Comparison of ENCODE assay signal across 8 cellular contexts in genomic region chr11:64850979-64851567, GRCh38. TPM values are rescaled to one million over a fixed set of nuclear protein-coding genes. Genes with fewer than 3 reads are reported as not detected.
A peak's percentile ranks its signal among the peaks of the same experiment; 100 is the strongest.
DNase-seq lines count a peak whose midpoint lies in the region; ATAC-seq, FAIRE-seq and TF ChIP-seq lines count a peak whose summit lies in the region.

No MANE protein-coding gene starts in this region.

- peak; percentile 38; the same call in 1 of the 2 replicates for TF ChIP-seq RAD21 in GM12878 (IDR thresholded peaks at IDR 0.05; ENCODE audit: insufficient read depth, low read depth, low read length)

- H4K20me1 ChIP-seq in Karpas-422 (ENCODE audit: insufficient read depth, low read depth, low read length) (no peaks in the 10 kb centered on the region), GM12878 (ENCODE audit: control insufficient read depth, insufficient read depth) (no peaks in the 10 kb centered on the region)

- H3K27ac ChIP-seq in Karpas-422 (ENCODE audit: low read length) (peak overlapping the region; percentile 95), GM12878 (ENCODE audit: control insufficient read depth, insufficient read depth) (peak overlapping the region; percentile 97), skin epidermis (peak overlapping the region in 17 of 21 experiments; percentile 5 to 85 (median 60))

- peak; percentile 32 to 42 (median 37); a peak in 4 of 6 replicates for TF ChIP-seq CTCF in GM12878 (IDR thresholded peaks at IDR 0.05 in 2 of 3, conservative IDR thresholded peaks at IDR 0.05 in 1 of 3; ENCODE audit: control insufficient read depth in 2 of 3, extremely low read depth in 1 of 3, insufficient read depth in 1 of 3, low read depth in 3 of 3, low read length in 3 of 3)

- H3K9me3 ChIP-seq in Karpas-422 (ENCODE audit: low read length) (no peaks in the 10 kb centered on the region), GM12878 (replicated peaks; ENCODE audit: control insufficient read depth, insufficient read depth, low read length) (no peaks in the 10 kb centered on the region)

- H3K79me2 ChIP-seq in Karpas-422 (ENCODE audit: low read length) (no peaks in the 10 kb centered on the region), GM12878 (ENCODE audit: control insufficient read depth, insufficient read depth, low read length) (peaks cover 19% of the 10 kb centered on the region)

- BruUV-seq in GM12878 (replicated peaks; lab: Mats Ljungman, UMichigan) = no TSS peak

- RAD21 ChIA-PET in GM12878 (lab: Charles Lee; ENCODE audit: unreplicated experiment) = interaction anchor here (0.6 to 12.9 kb wide), 8 partner anchors 13 to 157 kb away, joined by 3 to 316 read pairs (median 4); partner anchors contain the start of gene EHD1

- WGBS in GM12878 (ENCODE audit: insufficient coverage, insufficient replicate concordance, low lambda C conversion rate, missing lambda C conversion rate) = 4% methylated on average over 13 of the region's 13 CpGs

- POLR2A ChIA-PET in GM12878 (lab: Charles Lee) = interaction anchor here (1.0 to 24.3 kb wide), 3 partner anchors 13 to 49 kb away, joined by 5 to 620 read pairs (median 232); partner anchors contain the start of gene EHD1

- ATAC-seq in GM21717 (IDR thresholded peaks at IDR 0.05; ENCODE audit: unreplicated experiment) (peak; percentile 50), GM12878 (peak; percentile 77)

- peak; percentile 74 for TF ChIP-seq POLR2A in GM12878 (IDR thresholded peaks at IDR 0.05; ENCODE audit: low read depth, low read length)

- DNase-seq in GM18507 (ENCODE audit: extremely low spot score, insufficient read length, low read depth) = peak; percentile 71
- peak; percentile 89 for DNase-seq in Karpas-422
- DNase-seq in GM12878 (ENCODE audit: low read depth, low spot score) = peak; percentile 90
- no peak for DNase-seq in NCI-H2107 (lab: John Stamatoyannopoulos, UW)
- DNase-seq in mucosa of gallbladder (ENCODE audit: low spot score) = no peak
- DNase-seq in HCEC 1CT = no peak

- H3K36me3 ChIP-seq in Karpas-422 (ENCODE audit: insufficient read depth, low read length) = no peaks in the 10 kb centered on the region
- H3K36me3 ChIP-seq in GM12878 (ENCODE audit: control insufficient read depth in 2 of 2, insufficient read depth in 2 of 2, low read length in 1 of 2) = peaks cover 8 to 31% of the 10 kb centered on the region in 2 experiments

- H3K4me3 ChIP-seq in Karpas-422 (ENCODE audit: low read length) (peak overlapping the region; percentile 31), GM12878 (peak overlapping the region; percentile 12; the same call in 1 of the 2 replicates), skin epidermis (no peak overlapping the region)

- intact Hi-C loops in GM12878 (cut with micrococcal nuclease; ENCODE audit: unreplicated experiment) = loop anchor here (1.0 to 2.0 kb wide), 3 partner anchors 8 to 28 kb away; partner anchors contain the start of gene EHD1

- no peaks in the 10 kb centered on the region for H3K9me2 ChIP-seq in Karpas-422 (replicated peaks; ENCODE audit: insufficient read depth, low read length)

- TF ChIP-seq EP300 in GM12878 (IDR thresholded peaks at IDR 0.05; ENCODE audit: borderline replicate concordance in 1 of 2, control insufficient read depth in 1 of 2, low read depth in 2 of 2, low read length in 2 of 2) = peak; percentile 68 to 83

- peak; percentile 95 for FAIRE-seq in GM18507 (lab: Jason Lieb, UNC)
- peak; percentile 88 for FAIRE-seq in GM12878 (lab: Jason Lieb, UNC)

- H3K4me1 ChIP-seq in Karpas-422 (ENCODE audit: low read length) = peaks cover 81% of the 10 kb centered on the region
- peaks cover 86% of the 10 kb centered on the region for H3K4me1 ChIP-seq in GM12878 (ENCODE audit: control insufficient read depth, insufficient read depth, low read length)

- SMC1A ChIA-PET in GM12878 (lab: Charles Lee; ENCODE audit: uncharacterized antibody, unreplicated experiment) = interaction anchor here (0.7 to 12.7 kb wide), 9 partner anchors 12 to 269 kb away, joined by 3 to 306 read pairs (median 18); partner anchors contain the start of genes BATF2 and EHD1

- CTCF ChIA-PET in GM12878 (lab: Yijun Ruan, JAX) = interaction anchor here (0.8 to 28.8 kb wide), 11 partner anchors 12 to 479 kb away, joined by 3 to 1208 read pairs (median 6); partner anchors contain the start of genes ARL2, BATF2, EHD1 and MAP4K2

- H2AFZ ChIP-seq in Karpas-422 (ENCODE audit: low read length) (no peak overlapping the region), GM12878 (ENCODE audit: control insufficient read depth, low read depth, low read length) (no peak overlapping the region; the same call in 1 of the 2 replicates)

- in situ Hi-C loops in GM12878 (cut with MboI) = no loop called here

- H3K27me3 ChIP-seq in Karpas-422 (ENCODE audit: low read length) = no peaks in the 10 kb centered on the region
- H3K27me3 ChIP-seq in GM12878 (replicated peaks in 1 of 2; ENCODE audit: control insufficient read depth in 2 of 2, insufficient read depth in 2 of 2, low read length in 1 of 2) = no peaks in the 10 kb centered on the region

- H3K9ac ChIP-seq in Karpas-422 (ENCODE audit: low read length) (peak overlapping the region; percentile 61), GM12878 (ENCODE audit: control insufficient read depth, insufficient read depth, low read length) (peak overlapping the region; percentile 73)

- peak overlapping the region; percentile 62 for H3K4me2 ChIP-seq in Karpas-422 (ENCODE audit: low read depth, low read length, poor library complexity, severe bottlenecking)
- H3K4me2 ChIP-seq in GM12878 (ENCODE audit: control insufficient read depth, insufficient read depth) = peak overlapping the region; percentile 98

RNA-seq across cellular contexts. Expression of gene CDC42BPG, which starts 6.6 kb away (rescaled TPM):
- total RNA-seq in Karpas-422 (2014; rRNA removed; shearing (Covaris generic); ENCODE audit: low replicate concordance) = 0.15 and 0.22 TPM in 2 replicates
- 0.73 and 1.6 TPM in 2 replicates for total RNA-seq in GM12878 (2013; cell fraction: nucleolus; rRNA removed)
- total RNA-seq in GM12878 (2014; rRNA removed) (0.11 and 1.3 TPM in 2 replicates), GM12878 (2014; rRNA removed; fragmentation: Illumina TruSeq; extraction: Trizol) (0.09 TPM in 2 replicates), GM12878 (2021) (0.36 and 0.45 TPM in 2 replicates), mucosa of gallbladder (37.1 TPM)
- 0.10 TPM for polyA plus RNA-seq in GM12878 (2011; ENCODE audit: low read depth)
- polyA plus RNA-seq in GM12878 (2011; rRNA removed) (0.04 and 0.12 TPM in 2 replicates), GM12878 (2014; fragmentation: Illumina TruSeq; extraction: Trizol) (0.03 and 0.46 TPM in 2 replicates), GM12878 (2014; fragmentation: Nextera tagmentation; extraction: Ambion mirVana) (under 1 TPM in 1 of 2 experiments, not detected in 1; 0.02 TPM), GM12878 (2014; rRNA removed) (0.44 and 0.53 TPM in 2 replicates), GM12878 (2016; fragmentation: Nextera tagmentation; extraction: Ambion mirVana) (under 1 TPM; 0.04 TPM)
- 0.10 and 0.13 TPM in 2 replicates for polyA plus RNA-seq in GM12878 (2011; cell fraction: cytosol; rRNA removed)
- polyA plus RNA-seq in GM12878 (2011; cell fraction: nucleus; rRNA removed) = 0.48 and 0.92 TPM in 2 replicates
- 0.22 and 0.45 TPM in 2 replicates for polyA plus RNA-seq in GM12878 (2012)
- 0.05 TPM in 1 of 2 replicates, not detected in the other for polyA minus RNA-seq in GM12878 (2011; rRNA and poly(A)+ RNA removed)
- polyA minus RNA-seq in GM12878 (2011; cell fraction: cytosol; rRNA and poly(A)+ RNA removed) = 0.13 TPM in 1 of 2 replicates, not detected in the other
- polyA minus RNA-seq in GM12878 (2011; cell fraction: nucleus; rRNA and poly(A)+ RNA removed) = 0.19 and 0.24 TPM in 2 replicates

RNA-seq across cellular contexts. Expression of gene EHD1, which starts 27.3 kb away (rescaled TPM):
- 30.8 and 77.3 TPM in 2 replicates for total RNA-seq in Karpas-422 (2014; rRNA removed; shearing (Covaris generic); ENCODE audit: low replicate concordance)
- 122 and 128 TPM in 2 replicates for total RNA-seq in GM12878 (2013; cell fraction: nucleolus; rRNA removed)
- total RNA-seq in GM12878 (2014; rRNA removed) (50.9 and 64.6 TPM in 2 replicates), GM12878 (2014; rRNA removed; fragmentation: Illumina TruSeq; extraction: Trizol) (24.3 and 24.5 TPM in 2 replicates), GM12878 (2021) (165 and 166 TPM in 2 replicates), mucosa of gallbladder (85.6 TPM)
- polyA plus RNA-seq in GM12878 (2011; ENCODE audit: low read depth) = 43.3 TPM
- polyA plus RNA-seq in GM12878 (2011; rRNA removed) (21.0 and 50.4 TPM in 2 replicates), GM12878 (2014; fragmentation: Illumina TruSeq; extraction: Trizol) (18.9 and 71.4 TPM in 2 replicates), GM12878 (2014; fragmentation: Nextera tagmentation; extraction: Ambion mirVana) (1 to 10 TPM; 1.0 to 2.2 TPM), GM12878 (2014; rRNA removed) (68.5 and 102 TPM in 2 replicates), GM12878 (2016; fragmentation: Nextera tagmentation; extraction: Ambion mirVana) (10 to 100 TPM; 88.1 to 97.5 TPM)
- 79.0 and 83.3 TPM in 2 replicates for polyA plus RNA-seq in GM12878 (2011; cell fraction: cytosol; rRNA removed)
- 107 and 190 TPM in 2 replicates for polyA plus RNA-seq in GM12878 (2011; cell fraction: nucleus; rRNA removed)
- 112 and 125 TPM in 2 replicates for polyA plus RNA-seq in GM12878 (2012)
- 75.9 and 95.9 TPM in 2 replicates for polyA minus RNA-seq in GM12878 (2011; rRNA and poly(A)+ RNA removed)
- 32.5 and 39.8 TPM in 2 replicates for polyA minus RNA-seq in GM12878 (2011; cell fraction: cytosol; rRNA and poly(A)+ RNA removed)
- polyA minus RNA-seq in GM12878 (2011; cell fraction: nucleus; rRNA and poly(A)+ RNA removed) = 37.4 and 72.2 TPM in 2 replicates

RNA-seq across cellular contexts. Expression of gene MEN1, which starts 40.7 kb away (rescaled TPM):
- total RNA-seq in Karpas-422 (2014; rRNA removed; shearing (Covaris generic); ENCODE audit: low replicate concordance) = 27.6 and 28.3 TPM in 2 replicates
- 19.7 and 20.0 TPM in 2 replicates for total RNA-seq in GM12878 (2013; cell fraction: nucleolus; rRNA removed)
- 14.4 and 19.0 TPM in 2 replicates for total RNA-seq in GM12878 (2014; rRNA removed)
- total RNA-seq in GM12878 (2014; rRNA removed; fragmentation: Illumina TruSeq; extraction: Trizol) = 6.3 and 6.5 TPM in 2 replicates
- total RNA-seq in GM12878 (2021) = 31.1 and 32.6 TPM in 2 replicates
- 34.2 TPM for polyA plus RNA-seq in GM12878 (2011; ENCODE audit: low read depth)
- polyA plus RNA-seq in GM12878 (2011; rRNA removed) = 6.0 and 19.0 TPM in 2 replicates
- polyA plus RNA-seq in GM12878 (2011; cell fraction: cytosol; rRNA removed) = 21.8 and 25.3 TPM in 2 replicates
- polyA plus RNA-seq in GM12878 (2011; cell fraction: nucleus; rRNA removed) = 82.8 and 85.9 TPM in 2 replicates
- polyA plus RNA-seq in GM12878 (2012) = 23.4 and 25.0 TPM in 2 replicates
- polyA plus RNA-seq in GM12878 (2014; fragmentation: Illumina TruSeq; extraction: Trizol) = 13.0 and 22.4 TPM in 2 replicates
- polyA plus RNA-seq in GM12878 (2014; fragmentation: Nextera tagmentation; extraction: Ambion mirVana) = 1 to 10 TPM; 2.5 to 4.1 TPM
- 26.8 and 37.5 TPM in 2 replicates for polyA plus RNA-seq in GM12878 (2014; rRNA removed)
- 10 to 100 TPM; 38.9 to 39.7 TPM for polyA plus RNA-seq in GM12878 (2016; fragmentation: Nextera tagmentation; extraction: Ambion mirVana)
- polyA minus RNA-seq in GM12878 (2011; rRNA and poly(A)+ RNA removed) = 11.0 and 14.9 TPM in 2 replicates
- 11.9 and 14.7 TPM in 2 replicates for polyA minus RNA-seq in GM12878 (2011; cell fraction: cytosol; rRNA and poly(A)+ RNA removed)
- polyA minus RNA-seq in GM12878 (2011; cell fraction: nucleus; rRNA and poly(A)+ RNA removed) = 11.5 and 17.5 TPM in 2 replicates
- 34.8 TPM for total RNA-seq in mucosa of gallbladder

RNA-seq across cellular contexts. Expression of gene MAP4K2, which starts 48.1 kb away (rescaled TPM):
- 62.0 and 84.2 TPM in 2 replicates for total RNA-seq in Karpas-422 (2014; rRNA removed; shearing (Covaris generic); ENCODE audit: low replicate concordance)
- 51.0 and 55.9 TPM in 2 replicates for total RNA-seq in GM12878 (2013; cell fraction: nucleolus; rRNA removed)
- total RNA-seq in GM12878 (2014; rRNA removed) = 66.7 and 74.7 TPM in 2 replicates
- total RNA-seq in GM12878 (2014; rRNA removed; fragmentation: Illumina TruSeq; extraction: Trizol) = 36.9 and 41.0 TPM in 2 replicates
- total RNA-seq in GM12878 (2021) = 78.1 and 79.2 TPM in 2 replicates
- 11.2 TPM for polyA plus RNA-seq in GM12878 (2011; ENCODE audit: low read depth)
- 27.3 and 49.9 TPM in 2 replicates for polyA plus RNA-seq in GM12878 (2011; rRNA removed)
- 73.2 and 91.2 TPM in 2 replicates for polyA plus RNA-seq in GM12878 (2011; cell fraction: cytosol; rRNA removed)
- 284 and 290 TPM in 2 replicates for polyA plus RNA-seq in GM12878 (2011; cell fraction: nucleus; rRNA removed)
- polyA plus RNA-seq in GM12878 (2012) = 33.8 and 37.8 TPM in 2 replicates
- polyA plus RNA-seq in GM12878 (2014; fragmentation: Illumina TruSeq; extraction: Trizol) = 16.1 and 42.8 TPM in 2 replicates
- polyA plus RNA-seq in GM12878 (2014; fragmentation: Nextera tagmentation; extraction: Ambion mirVana) = 1 to 10 TPM in 1 of 2 experiments, under 1 TPM in 1; 0.98 to 4.4 TPM
- polyA plus RNA-seq in GM12878 (2014; rRNA removed) = 69.0 and 71.8 TPM in 2 replicates
- polyA plus RNA-seq in GM12878 (2016; fragmentation: Nextera tagmentation; extraction: Ambion mirVana) = 10 to 100 TPM; 47.8 to 52.9 TPM
- polyA minus RNA-seq in GM12878 (2011; rRNA and poly(A)+ RNA removed) = 58.6 and 101 TPM in 2 replicates
- polyA minus RNA-seq in GM12878 (2011; cell fraction: cytosol; rRNA and poly(A)+ RNA removed) = 25.9 and 26.6 TPM in 2 replicates
- polyA minus RNA-seq in GM12878 (2011; cell fraction: nucleus; rRNA and poly(A)+ RNA removed) = 50.8 and 62.9 TPM in 2 replicates
- total RNA-seq in mucosa of gallbladder = 23.1 TPM

Comparison
In these comparisons a context has a peak if more than half of its experiments do, and no peak if none do; other contexts are left out.
1. DNase-seq: peak in GM18507 (single experiment), Karpas-422 (single experiment) and GM12878 (single experiment); none in NCI-H2107 (single experiment), mucosa of gallbladder (single experiment) and HCEC 1CT (single experiment).
2. H3K4me3 ChIP-seq: peak in Karpas-422 (single experiment) and GM12878 (single experiment); none in skin epidermis (0 of 7).
3. RNA of gene CDC42BPG, which starts 6.6 kb away (total RNA-seq): 37.1 TPM in mucosa of gallbladder (single experiment); 0.09 to 1.6 TPM in GM12878 and 0.15 to 0.22 TPM in Karpas-422; every median in the first group is over 10 times any median in the second.
4. Peak in every context shown above with its lines, with median percentiles within 50 percentile points of each other: H3K27ac ChIP-seq.